In genomic region chr21:30349572-30349971, GRCh38 we compare ENCODE assay signal across 20 cellular contexts. TPM values are rescaled to one million over a fixed set of nuclear protein-coding genes. Genes with fewer than 3 reads are reported as not detected.
"Had no signal": no experiment of that assay in that cellular context is flagged by ENCODE, and none has a peak within 500 bp of the region (broad histone marks: within the 10 kb centered on the region; RNA-seq: fewer than 3 reads in every experiment).

No MANE protein-coding gene starts in this region.

- H3K4me1 ChIP-seq: esophagus muscularis mucosa, left lung, psoas muscle, right lobe of liver, spleen, suprapubic skin, upper lobe of right lung had no signal

- H3K4me3 ChIP-seq: esophagus muscularis mucosa, left lung, psoas muscle, right lobe of liver, spleen, suprapubic skin, upper lobe of right lung had no signal

- H3K9me3 ChIP-seq: esophagus muscularis mucosa, psoas muscle, right lobe of liver, suprapubic skin, upper lobe of right lung had no signal

- H3K36me3 ChIP-seq: esophagus muscularis mucosa, left lung, right lobe of liver, spleen, suprapubic skin, upper lobe of right lung had no signal

- H3K27ac ChIP-seq: esophagus muscularis mucosa, left lung, psoas muscle, right lobe of liver, spleen, suprapubic skin, upper lobe of right lung had no signal

- ATAC-seq: left lung; natural killer cell treated with Interleukin-12 subunit alpha and Interleukin-12 subunit beta and Interleukin-15 and Interleukin-18, amount 100 ng/mL, for 72 hours; psoas muscle; right lobe of liver; T-helper 17 cell; upper lobe of right lung had no signal

- FAIRE-seq: TTC549 had no signal

- DNase-seq: activated CD4-positive, CD25-positive, alpha-beta regulatory T cell; activated effector memory CD4-positive, alpha-beta T cell treated with Interleukin-2 at 50 U/mL for 16 hours; amniotic stem cell; cerebellar nuclear complex; foreskin fibroblast; immature natural killer cell; left lung; occipital lobe; psoas muscle; right lobe of liver; spleen; stimulated activated CD4-positive, alpha-beta T cell treated with anti-CD3 and anti-CD28 coated beads, Interleukin-1b, Interleukin-23, amount 100 ng/mL, for 48 hours; stimulated activated naive CD4-positive, alpha-beta T cell; T-helper 17 cell; upper lobe of right lung had no signal

- H3K27me3 ChIP-seq: esophagus muscularis mucosa, left lung, right lobe of liver, spleen, suprapubic skin, upper lobe of right lung had no signal

RNA-seq across cellular contexts. Expression of gene KRTAP23-1, which starts 1.2 kb away (rescaled TPM):
- total RNA-seq: dermis microvascular lymphatic vessel endothelial cell; esophagus muscularis mucosa; left lung; natural killer cell treated with Interleukin-12 subunit alpha and Interleukin-12 subunit beta and Interleukin-15 and Interleukin-18, amount 100 ng/mL, for 72 hours; occipital lobe; psoas muscle; right lobe of liver; spleen; suprapubic skin; T-helper 17 cell; upper lobe of right lung had no signal

RNA-seq across cellular contexts. Expression of gene KRTAP27-1, which starts 12.1 kb away (rescaled TPM):
- total RNA-seq: dermis microvascular lymphatic vessel endothelial cell; esophagus muscularis mucosa; left lung; natural killer cell treated with Interleukin-12 subunit alpha and Interleukin-12 subunit beta and Interleukin-15 and Interleukin-18, amount 100 ng/mL, for 72 hours; occipital lobe; psoas muscle; right lobe of liver; spleen; suprapubic skin; T-helper 17 cell; upper lobe of right lung had no signal

RNA-seq across cellular contexts. Expression of gene KRTAP13-2, which starts 22.5 kb away (rescaled TPM):
- total RNA-seq: dermis microvascular lymphatic vessel endothelial cell; esophagus muscularis mucosa; left lung; natural killer cell treated with Interleukin-12 subunit alpha and Interleukin-12 subunit beta and Interleukin-15 and Interleukin-18, amount 100 ng/mL, for 72 hours; occipital lobe; psoas muscle; right lobe of liver; spleen; T-helper 17 cell; upper lobe of right lung had no signal

RNA-seq across cellular contexts. Expression of gene KRTAP26-1, which starts 29.5 kb away (rescaled TPM):
- total RNA-seq: dermis microvascular lymphatic vessel endothelial cell; esophagus muscularis mucosa; left lung; natural killer cell treated with Interleukin-12 subunit alpha and Interleukin-12 subunit beta and Interleukin-15 and Interleukin-18, amount 100 ng/mL, for 72 hours; occipital lobe; psoas muscle; right lobe of liver; spleen; T-helper 17 cell; upper lobe of right lung had no signal

RNA-seq across cellular contexts. Expression of gene KRTAP13-1, which starts 46.3 kb away (rescaled TPM):
- total RNA-seq: dermis microvascular lymphatic vessel endothelial cell; esophagus muscularis mucosa; left lung; natural killer cell treated with Interleukin-12 subunit alpha and Interleukin-12 subunit beta and Interleukin-15 and Interleukin-18, amount 100 ng/mL, for 72 hours; occipital lobe; psoas muscle; right lobe of liver; spleen; T-helper 17 cell; upper lobe of right lung had no signal
